ENCODE assay signal across 1 cellular context in the genomic region with DNA sequence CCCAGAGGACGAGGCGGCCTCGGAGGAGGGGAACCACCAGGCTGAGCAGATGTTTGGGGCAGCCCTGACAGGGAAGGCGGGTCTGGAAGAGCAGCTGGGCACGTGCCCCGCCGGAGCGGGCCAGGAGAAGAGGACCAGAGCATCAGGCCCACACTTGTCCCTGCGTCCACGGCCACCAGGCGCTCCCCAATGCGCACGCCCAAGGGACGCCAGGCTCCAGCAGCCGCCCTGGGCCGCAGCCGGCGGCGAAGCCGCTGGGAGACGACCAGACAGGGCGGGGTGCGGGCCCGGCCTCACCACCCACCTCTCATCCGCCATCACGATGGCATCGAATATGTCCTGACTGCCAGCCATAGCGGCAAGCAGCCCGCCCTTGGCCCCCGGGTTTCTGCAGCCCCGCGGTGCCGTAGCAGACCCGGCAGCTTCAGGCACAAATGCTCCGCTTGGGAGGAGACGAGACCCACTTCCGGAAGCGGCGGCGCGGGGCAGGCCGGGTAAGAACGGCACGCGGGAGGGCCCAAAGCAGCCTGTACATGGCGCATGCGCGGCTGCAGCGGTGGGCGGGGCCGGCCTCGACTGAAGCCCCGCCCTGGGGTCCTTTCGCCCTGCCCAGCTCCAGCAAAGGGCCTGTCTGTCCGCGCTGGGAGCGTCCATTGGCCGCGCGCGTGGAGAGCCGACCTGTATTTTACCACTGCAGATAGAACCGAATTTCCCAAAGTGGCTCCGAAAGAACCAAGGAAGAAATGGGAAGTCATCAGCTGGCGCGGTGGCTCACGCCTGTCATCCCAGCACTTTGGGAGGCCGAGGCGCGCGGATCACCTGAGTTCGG.
TF ChIP-seq lines count a peak whose summit lies in the region.

A gene with protein sequence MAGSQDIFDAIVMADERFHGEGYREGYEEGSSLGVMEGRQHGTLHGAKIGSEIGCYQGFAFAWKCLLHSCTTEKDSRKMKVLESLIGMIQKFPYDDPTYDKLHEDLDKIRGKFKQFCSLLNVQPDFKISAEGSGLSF (minus strand): TSS at position 468 of the 829 bp plus-strand sequence. CDS start 114 bp downstream, at position 354.

TF ChIP-seq in K562, 482 proteins besides CTCF, POLR2A, EP300 and RAD21 (continued from another document and continues in another):
- peak; percentile 45 for TF ChIP-seq ESRRA (IDR thresholded peaks at IDR 0.05; ENCODE audit: borderline replicate concordance, low read depth)
- TF ChIP-seq CAMTA2 (CRISPR knock-in tag; conservative IDR thresholded peaks at IDR 0.05): 0 out of 2 replicates have a peak, but pooled peaks have one; percentile 30
- TF ChIP-seq, protein P1, sequence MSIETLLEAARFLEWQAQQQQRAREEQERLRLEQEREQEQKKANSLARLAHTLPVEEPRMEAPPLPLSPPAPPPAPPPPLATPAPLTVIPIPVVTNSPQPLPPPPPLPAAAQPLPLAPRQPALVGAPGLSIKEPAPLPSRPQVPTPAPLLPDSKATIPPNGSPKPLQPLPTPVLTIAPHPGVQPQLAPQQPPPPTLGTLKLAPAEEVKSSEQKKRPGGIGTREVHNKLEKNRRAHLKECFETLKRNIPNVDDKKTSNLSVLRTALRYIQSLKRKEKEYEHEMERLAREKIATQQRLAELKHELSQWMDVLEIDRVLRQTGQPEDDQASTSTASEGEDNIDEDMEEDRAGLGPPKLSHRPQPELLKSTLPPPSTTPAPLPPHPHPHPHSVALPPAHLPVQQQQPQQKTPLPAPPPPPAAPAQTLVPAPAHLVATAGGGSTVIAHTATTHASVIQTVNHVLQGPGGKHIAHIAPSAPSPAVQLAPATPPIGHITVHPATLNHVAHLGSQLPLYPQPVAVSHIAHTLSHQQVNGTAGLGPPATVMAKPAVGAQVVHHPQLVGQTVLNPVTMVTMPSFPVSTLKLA (conservative IDR thresholded peaks at IDR 0.05): peak; percentile 62 to 87
- TF ChIP-seq CHD1 (IDR thresholded peaks at IDR 0.05; ENCODE audit: low read length): peak; percentile 91
- peak; percentile 95 for TF ChIP-seq SIN3B (IDR thresholded peaks at IDR 0.05; ENCODE audit: low read depth)
- no peak for TF ChIP-seq PHB (CRISPR knock-in tag; IDR thresholded peaks at IDR 0.05)
- no peak for TF ChIP-seq PYGO2 (tag; IDR thresholded peaks at IDR 0.05)
- no peak for TF ChIP-seq HSF4 (CRISPR knock-in tag; IDR thresholded peaks at IDR 0.05; ENCODE audit: borderline replicate concordance)
- no peak for TF ChIP-seq RUNX1 (IDR thresholded peaks at IDR 0.05; ENCODE audit: low read depth)
- TF ChIP-seq, protein P2, sequence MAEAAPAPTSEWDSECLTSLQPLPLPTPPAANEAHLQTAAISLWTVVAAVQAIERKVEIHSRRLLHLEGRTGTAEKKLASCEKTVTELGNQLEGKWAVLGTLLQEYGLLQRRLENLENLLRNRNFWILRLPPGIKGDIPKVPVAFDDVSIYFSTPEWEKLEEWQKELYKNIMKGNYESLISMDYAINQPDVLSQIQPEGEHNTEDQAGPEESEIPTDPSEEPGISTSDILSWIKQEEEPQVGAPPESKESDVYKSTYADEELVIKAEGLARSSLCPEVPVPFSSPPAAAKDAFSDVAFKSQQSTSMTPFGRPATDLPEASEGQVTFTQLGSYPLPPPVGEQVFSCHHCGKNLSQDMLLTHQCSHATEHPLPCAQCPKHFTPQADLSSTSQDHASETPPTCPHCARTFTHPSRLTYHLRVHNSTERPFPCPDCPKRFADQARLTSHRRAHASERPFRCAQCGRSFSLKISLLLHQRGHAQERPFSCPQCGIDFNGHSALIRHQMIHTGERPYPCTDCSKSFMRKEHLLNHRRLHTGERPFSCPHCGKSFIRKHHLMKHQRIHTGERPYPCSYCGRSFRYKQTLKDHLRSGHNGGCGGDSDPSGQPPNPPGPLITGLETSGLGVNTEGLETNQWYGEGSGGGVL (CRISPR knock-in tag; IDR thresholded peaks at IDR 0.05): no peak
- TF ChIP-seq, protein P3, sequence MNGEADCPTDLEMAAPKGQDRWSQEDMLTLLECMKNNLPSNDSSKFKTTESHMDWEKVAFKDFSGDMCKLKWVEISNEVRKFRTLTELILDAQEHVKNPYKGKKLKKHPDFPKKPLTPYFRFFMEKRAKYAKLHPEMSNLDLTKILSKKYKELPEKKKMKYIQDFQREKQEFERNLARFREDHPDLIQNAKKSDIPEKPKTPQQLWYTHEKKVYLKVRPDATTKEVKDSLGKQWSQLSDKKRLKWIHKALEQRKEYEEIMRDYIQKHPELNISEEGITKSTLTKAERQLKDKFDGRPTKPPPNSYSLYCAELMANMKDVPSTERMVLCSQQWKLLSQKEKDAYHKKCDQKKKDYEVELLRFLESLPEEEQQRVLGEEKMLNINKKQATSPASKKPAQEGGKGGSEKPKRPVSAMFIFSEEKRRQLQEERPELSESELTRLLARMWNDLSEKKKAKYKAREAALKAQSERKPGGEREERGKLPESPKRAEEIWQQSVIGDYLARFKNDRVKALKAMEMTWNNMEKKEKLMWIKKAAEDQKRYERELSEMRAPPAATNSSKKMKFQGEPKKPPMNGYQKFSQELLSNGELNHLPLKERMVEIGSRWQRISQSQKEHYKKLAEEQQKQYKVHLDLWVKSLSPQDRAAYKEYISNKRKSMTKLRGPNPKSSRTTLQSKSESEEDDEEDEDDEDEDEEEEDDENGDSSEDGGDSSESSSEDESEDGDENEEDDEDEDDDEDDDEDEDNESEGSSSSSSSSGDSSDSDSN (IDR thresholded peaks at IDR 0.05; ENCODE audit: borderline replicate concordance in 1 of 2, low read depth in 2 of 2, low read length in 2 of 2): no peak
- TF ChIP-seq, protein P4, sequence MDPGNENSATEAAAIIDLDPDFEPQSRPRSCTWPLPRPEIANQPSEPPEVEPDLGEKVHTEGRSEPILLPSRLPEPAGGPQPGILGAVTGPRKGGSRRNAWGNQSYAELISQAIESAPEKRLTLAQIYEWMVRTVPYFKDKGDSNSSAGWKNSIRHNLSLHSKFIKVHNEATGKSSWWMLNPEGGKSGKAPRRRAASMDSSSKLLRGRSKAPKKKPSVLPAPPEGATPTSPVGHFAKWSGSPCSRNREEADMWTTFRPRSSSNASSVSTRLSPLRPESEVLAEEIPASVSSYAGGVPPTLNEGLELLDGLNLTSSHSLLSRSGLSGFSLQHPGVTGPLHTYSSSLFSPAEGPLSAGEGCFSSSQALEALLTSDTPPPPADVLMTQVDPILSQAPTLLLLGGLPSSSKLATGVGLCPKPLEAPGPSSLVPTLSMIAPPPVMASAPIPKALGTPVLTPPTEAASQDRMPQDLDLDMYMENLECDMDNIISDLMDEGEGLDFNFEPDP (CRISPR knock-in tag; IDR thresholded peaks at IDR 0.05): no peak
- TF ChIP-seq MECOM (CRISPR knock-in tag; IDR thresholded peaks at IDR 0.05): no peak
- no peak for TF ChIP-seq ZNF3 (CRISPR knock-in tag; IDR thresholded peaks at IDR 0.05)
- TF ChIP-seq, protein P5, sequence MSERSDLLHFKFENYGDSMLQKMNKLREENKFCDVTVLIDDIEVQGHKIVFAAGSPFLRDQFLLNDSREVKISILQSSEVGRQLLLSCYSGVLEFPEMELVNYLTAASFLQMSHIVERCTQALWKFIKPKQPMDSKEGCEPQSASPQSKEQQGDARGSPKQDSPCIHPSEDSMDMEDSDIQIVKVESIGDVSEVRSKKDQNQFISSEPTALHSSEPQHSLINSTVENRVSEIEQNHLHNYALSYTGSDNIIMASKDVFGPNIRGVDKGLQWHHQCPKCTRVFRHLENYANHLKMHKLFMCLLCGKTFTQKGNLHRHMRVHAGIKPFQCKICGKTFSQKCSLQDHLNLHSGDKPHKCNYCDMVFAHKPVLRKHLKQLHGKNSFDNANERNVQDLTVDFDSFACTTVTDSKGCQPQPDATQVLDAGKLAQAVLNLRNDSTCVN (CRISPR knock-in tag; IDR thresholded peaks at IDR 0.05): no peak
- TF ChIP-seq RCOR1 (IDR thresholded peaks at IDR 0.05; ENCODE audit: borderline replicate concordance in 1 of 2, low read depth in 2 of 2, low read length in 2 of 2): no peak
- no peak for TF ChIP-seq HLTF (IDR thresholded peaks at IDR 0.05)
- TF ChIP-seq ZNF436 (CRISPR knock-in tag; IDR thresholded peaks at IDR 0.05): no peak
- no peak for TF ChIP-seq MAFG (tag; conservative IDR thresholded peaks at IDR 0.05)
- peak; percentile 90 for TF ChIP-seq GABPA (tag; conservative IDR thresholded peaks at IDR 0.05; ENCODE audit: low read depth)
- no peak for TF ChIP-seq HNRNPUL1 (IDR thresholded peaks at IDR 0.05; ENCODE audit: low read length)
- no peak for TF ChIP-seq THRAP3 (IDR thresholded peaks at IDR 0.05; ENCODE audit: borderline replicate concordance)
- TF ChIP-seq EGR1 (conservative IDR thresholded peaks at IDR 0.05): no peak
- TF ChIP-seq MAZ (CRISPR knock-in tag; conservative IDR thresholded peaks at IDR 0.05 in 1 of 2, IDR thresholded peaks at IDR 0.05 in 1 of 2): peak; percentile 58 to 83; a peak in 2 of 4 replicates
- TF ChIP-seq, protein P6, sequence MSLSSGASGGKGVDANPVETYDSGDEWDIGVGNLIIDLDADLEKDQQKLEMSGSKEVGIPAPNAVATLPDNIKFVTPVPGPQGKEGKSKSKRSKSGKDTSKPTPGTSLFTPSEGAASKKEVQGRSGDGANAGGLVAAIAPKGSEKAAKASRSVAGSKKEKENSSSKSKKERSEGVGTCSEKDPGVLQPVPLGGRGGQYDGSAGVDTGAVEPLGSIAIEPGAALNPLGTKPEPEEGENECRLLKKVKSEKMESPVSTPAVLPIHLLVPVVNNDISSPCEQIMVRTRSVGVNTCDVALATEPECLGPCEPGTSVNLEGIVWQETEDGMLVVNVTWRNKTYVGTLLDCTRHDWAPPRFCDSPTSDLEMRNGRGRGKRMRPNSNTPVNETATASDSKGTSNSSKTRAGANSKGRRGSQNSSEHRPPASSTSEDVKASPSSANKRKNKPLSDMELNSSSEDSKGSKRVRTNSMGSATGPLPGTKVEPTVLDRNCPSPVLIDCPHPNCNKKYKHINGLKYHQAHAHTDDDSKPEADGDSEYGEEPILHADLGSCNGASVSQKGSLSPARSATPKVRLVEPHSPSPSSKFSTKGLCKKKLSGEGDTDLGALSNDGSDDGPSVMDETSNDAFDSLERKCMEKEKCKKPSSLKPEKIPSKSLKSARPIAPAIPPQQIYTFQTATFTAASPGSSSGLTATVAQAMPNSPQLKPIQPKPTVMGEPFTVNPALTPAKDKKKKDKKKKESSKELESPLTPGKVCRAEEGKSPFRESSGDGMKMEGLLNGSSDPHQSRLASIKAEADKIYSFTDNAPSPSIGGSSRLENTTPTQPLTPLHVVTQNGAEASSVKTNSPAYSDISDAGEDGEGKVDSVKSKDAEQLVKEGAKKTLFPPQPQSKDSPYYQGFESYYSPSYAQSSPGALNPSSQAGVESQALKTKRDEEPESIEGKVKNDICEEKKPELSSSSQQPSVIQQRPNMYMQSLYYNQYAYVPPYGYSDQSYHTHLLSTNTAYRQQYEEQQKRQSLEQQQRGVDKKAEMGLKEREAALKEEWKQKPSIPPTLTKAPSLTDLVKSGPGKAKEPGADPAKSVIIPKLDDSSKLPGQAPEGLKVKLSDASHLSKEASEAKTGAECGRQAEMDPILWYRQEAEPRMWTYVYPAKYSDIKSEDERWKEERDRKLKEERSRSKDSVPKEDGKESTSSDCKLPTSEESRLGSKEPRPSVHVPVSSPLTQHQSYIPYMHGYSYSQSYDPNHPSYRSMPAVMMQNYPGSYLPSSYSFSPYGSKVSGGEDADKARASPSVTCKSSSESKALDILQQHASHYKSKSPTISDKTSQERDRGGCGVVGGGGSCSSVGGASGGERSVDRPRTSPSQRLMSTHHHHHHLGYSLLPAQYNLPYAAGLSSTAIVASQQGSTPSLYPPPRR (CRISPR knock-in tag; IDR thresholded peaks at IDR 0.05; ENCODE audit: borderline replicate concordance): 0 out of 2 replicates have a peak, but pooled peaks have one; percentile 64
- no peak for TF ChIP-seq NR4A1 (CRISPR knock-in tag; IDR thresholded peaks at IDR 0.05)
- no peak for TF ChIP-seq NR4A1 (tag; IDR thresholded peaks at IDR 0.05)
- peak; percentile 22 for TF ChIP-seq TAF7 (tag; IDR thresholded peaks at IDR 0.05)
- TF ChIP-seq, protein P7, sequence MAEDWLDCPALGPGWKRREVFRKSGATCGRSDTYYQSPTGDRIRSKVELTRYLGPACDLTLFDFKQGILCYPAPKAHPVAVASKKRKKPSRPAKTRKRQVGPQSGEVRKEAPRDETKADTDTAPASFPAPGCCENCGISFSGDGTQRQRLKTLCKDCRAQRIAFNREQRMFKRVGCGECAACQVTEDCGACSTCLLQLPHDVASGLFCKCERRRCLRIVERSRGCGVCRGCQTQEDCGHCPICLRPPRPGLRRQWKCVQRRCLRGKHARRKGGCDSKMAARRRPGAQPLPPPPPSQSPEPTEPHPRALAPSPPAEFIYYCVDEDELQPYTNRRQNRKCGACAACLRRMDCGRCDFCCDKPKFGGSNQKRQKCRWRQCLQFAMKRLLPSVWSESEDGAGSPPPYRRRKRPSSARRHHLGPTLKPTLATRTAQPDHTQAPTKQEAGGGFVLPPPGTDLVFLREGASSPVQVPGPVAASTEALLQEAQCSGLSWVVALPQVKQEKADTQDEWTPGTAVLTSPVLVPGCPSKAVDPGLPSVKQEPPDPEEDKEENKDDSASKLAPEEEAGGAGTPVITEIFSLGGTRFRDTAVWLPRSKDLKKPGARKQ (CRISPR knock-in tag; IDR thresholded peaks at IDR 0.05): no peak
- TF ChIP-seq U2AF1 (optimal IDR thresholded peaks at IDR 0.05; ENCODE audit: low read depth, low read length): peak; percentile 78
- no peak for TF ChIP-seq CBFA2T2 (conservative IDR thresholded peaks at IDR 0.05)
- peak; percentile 38; the same call in 1 of the 2 replicates for TF ChIP-seq CTBP1 (IDR thresholded peaks at IDR 0.05; ENCODE audit: borderline replicate concordance)
- no peak for TF ChIP-seq ZNF324 (CRISPR knock-in tag; IDR thresholded peaks at IDR 0.05)
- TF ChIP-seq GABPB2 (CRISPR knock-in tag; conservative IDR thresholded peaks at IDR 0.05): no peak
- TF ChIP-seq, protein P8, sequence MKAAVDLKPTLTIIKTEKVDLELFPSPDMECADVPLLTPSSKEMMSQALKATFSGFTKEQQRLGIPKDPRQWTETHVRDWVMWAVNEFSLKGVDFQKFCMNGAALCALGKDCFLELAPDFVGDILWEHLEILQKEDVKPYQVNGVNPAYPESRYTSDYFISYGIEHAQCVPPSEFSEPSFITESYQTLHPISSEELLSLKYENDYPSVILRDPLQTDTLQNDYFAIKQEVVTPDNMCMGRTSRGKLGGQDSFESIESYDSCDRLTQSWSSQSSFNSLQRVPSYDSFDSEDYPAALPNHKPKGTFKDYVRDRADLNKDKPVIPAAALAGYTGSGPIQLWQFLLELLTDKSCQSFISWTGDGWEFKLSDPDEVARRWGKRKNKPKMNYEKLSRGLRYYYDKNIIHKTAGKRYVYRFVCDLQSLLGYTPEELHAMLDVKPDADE (conservative IDR thresholded peaks at IDR 0.05; ENCODE audit: control insufficient read depth, low read depth, low read length): peak; percentile 34; the same call in 1 of the 2 replicates
- TF ChIP-seq ETV5 (CRISPR knock-in tag; IDR thresholded peaks at IDR 0.05; ENCODE audit: low read depth): peak; percentile 93
- TF ChIP-seq MTA3 (IDR thresholded peaks at IDR 0.05; ENCODE audit: borderline replicate concordance): peak; percentile 98
- no peak for TF ChIP-seq RBM17 (IDR thresholded peaks at IDR 0.05; ENCODE audit: borderline replicate concordance, low read depth, low read length)
- no peak for TF ChIP-seq HMG20A (CRISPR knock-in tag; conservative IDR thresholded peaks at IDR 0.05)
- peak; percentile 74 for TF ChIP-seq MYC (IDR thresholded peaks at IDR 0.05; ENCODE audit: low read depth, low read length)
- 0 out of 2 replicates have a peak, but pooled peaks have one; percentile 26 for TF ChIP-seq MYC (CRISPR knock-in tag; IDR thresholded peaks at IDR 0.05; ENCODE audit: borderline replicate concordance, low read depth)
- TF ChIP-seq NFATC3 (IDR thresholded peaks at IDR 0.05): no peak
